ENCODE assay signal across 39 cellular contexts in the genomic region with DNA sequence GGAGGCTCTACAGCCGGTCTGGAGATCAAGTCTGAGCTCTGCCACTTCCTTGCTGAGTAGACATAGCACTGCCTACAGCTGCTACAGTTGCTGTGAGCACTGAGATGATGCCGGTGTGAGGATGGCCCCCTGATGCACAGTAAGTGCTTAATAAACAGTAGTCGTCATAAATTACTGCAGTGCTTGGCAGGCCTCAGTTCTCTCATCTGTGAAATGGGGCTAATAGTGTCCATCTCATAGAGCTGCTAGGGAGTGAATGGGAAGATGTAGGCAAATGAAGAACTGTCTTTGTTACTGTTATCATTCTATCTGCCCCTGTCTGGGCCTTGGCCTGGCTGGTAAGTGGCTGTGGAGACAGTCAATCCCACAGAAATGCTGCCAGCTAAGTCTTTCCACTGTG.
"Had no signal": no experiment of that assay in that cellular context is flagged by ENCODE, and none has a peak within 500 bp of the region (broad histone marks: within the 10 kb centered on the region; RNA-seq: fewer than 3 reads in every experiment).

No MANE protein-coding gene starts in this region.

- H3K27me3 Mint-ChIP-seq: activated B cell treated with CpG ODN at 0.5 μM for 24 hours; activated CD4-positive, alpha-beta memory T cell treated with anti-CD3 and anti-CD28 coated beads for 36 hours; activated CD4-positive, alpha-beta T cell treated with anti-CD3 and anti-CD28 coated beads, Interleukin-2, amount 10 ng/mL, durations not matched to agents 24 days and 14 days; activated CD8-positive, alpha-beta T cell treated with anti-CD3 and anti-CD28 coated beads for 36 hours; activated naive CD4-positive, alpha-beta T cell treated with anti-CD3 and anti-CD28 coated beads, Interleukin-2, amount 50 U/mL, for 24 hours; activated naive CD8-positive, alpha-beta T cell treated with anti-CD3 and anti-CD28 coated beads for 36 hours; activated T-helper 17 cell treated with anti-CD3 and anti-CD28 coated beads, Interleukin-2, amount 50 U/mL, for 72 hours; central memory CD8-positive, alpha-beta T cell had no signal

- DNase-seq: activated B cell treated with CpG ODN at 0.5 μM for 24 hours; activated CD4-positive, alpha-beta memory T cell treated with anti-CD3 and anti-CD28 coated beads for 36 hours; activated CD4-positive, alpha-beta T cell treated with anti-CD3 and anti-CD28 coated beads for 4 hours; activated CD4-positive, alpha-beta T cell treated with anti-CD3 and anti-CD28 coated beads, Interleukin-2, amount 10 ng/mL, durations not matched to agents 24 days and 14 days; activated CD4-positive, alpha-beta T cell treated with anti-CD3 and anti-CD28 coated beads, Interleukin-2, amount 50 U/mL, for 1 hour; activated CD4-positive, alpha-beta T cell treated with anti-CD3 and anti-CD28 coated beads, Interleukin-2, amount 50 U/mL, for 4 hours; activated CD4-positive, CD25-positive, alpha-beta regulatory T cell treated with anti-CD3 and anti-CD28 coated beads, Interleukin-2, amount 50 U/mL, for 72 hours; activated CD8-positive, alpha-beta memory T cell treated with anti-CD3 and anti-CD28 coated beads, Interleukin-2, amount 50 U/mL, for 4 hours; activated CD8-positive, alpha-beta T cell treated with anti-CD3 and anti-CD28 coated beads for 36 hours; activated effector memory CD4-positive, alpha-beta T cell treated with anti-CD3 and anti-CD28 coated beads, Interleukin-2, amount 50 U/mL, for 16 hours; activated gamma-delta T cell treated with Interleukin-2 at 50 U/mL for 16 hours; activated naive CD4-positive, alpha-beta T cell; activated naive CD4-positive, alpha-beta T cell treated with anti-CD3 and anti-CD28 coated beads for 36 hours; activated naive CD8-positive, alpha-beta T cell treated with anti-CD3 and anti-CD28 coated beads for 36 hours; activated T-cell treated with anti-CD3 and anti-CD28 coated beads for 4 hours; activated T-cell treated with anti-CD3 and anti-CD28 coated beads, Interleukin-2, amount 50 U/mL, for 1 hour; activated T-cell treated with anti-CD3 and anti-CD28 coated beads, Interleukin-2, amount 50 U/mL, for 4 hours; activated T-cell treated with anti-CD3 and anti-CD28 coated beads, Interleukin-2, amount 50 U/mL, for 72 hours; adrenal gland; amniotic stem cell; aorta; body of pancreas; brain microvascular endothelial cell; caudate nucleus; cerebellar nuclear complex; T-helper 1 cell; T-helper 2 cell; T-helper 9 cell had no signal

- H3K4me1 Mint-ChIP-seq: activated B cell treated with CpG ODN at 0.5 μM for 24 hours; activated CD4-positive, alpha-beta T cell treated with anti-CD3 and anti-CD28 coated beads, Interleukin-2, amount 10 ng/mL, durations not matched to agents 24 days and 14 days; activated naive CD4-positive, alpha-beta T cell treated with anti-CD3 and anti-CD28 coated beads, Interleukin-2, amount 50 U/mL, for 24 hours; central memory CD8-positive, alpha-beta T cell had no signal

- ATAC-seq: activated CD8-positive, alpha-beta T cell treated with anti-CD3 and anti-CD28 coated beads for 36 hours; activated T-cell treated with anti-CD3 and anti-CD28 coated beads, Interleukin-2, amount 50 U/mL, for 4 hours; activated T-cell treated with anti-CD3 and anti-CD28 coated beads, Interleukin-2, amount 50 U/mL, for 72 hours; activated T-helper 17 cell treated with anti-CD3 and anti-CD28 coated beads, Interleukin-2, amount 50 U/mL, for 72 hours; body of pancreas had no signal

- H3K9me3 Mint-ChIP-seq: activated B cell treated with CpG ODN at 0.5 μM for 24 hours; activated CD4-positive, alpha-beta memory T cell treated with anti-CD3 and anti-CD28 coated beads for 36 hours; activated CD4-positive, alpha-beta T cell treated with anti-CD3 and anti-CD28 coated beads, Interleukin-2, amount 10 ng/mL, durations not matched to agents 24 days and 14 days; activated CD8-positive, alpha-beta T cell treated with anti-CD3 and anti-CD28 coated beads for 36 hours; activated naive CD4-positive, alpha-beta T cell treated with anti-CD3 and anti-CD28 coated beads for 36 hours; activated naive CD4-positive, alpha-beta T cell treated with anti-CD3 and anti-CD28 coated beads, Interleukin-2, amount 50 U/mL, for 24 hours; activated naive CD8-positive, alpha-beta T cell treated with anti-CD3 and anti-CD28 coated beads for 36 hours; activated T-cell treated with anti-CD3 and anti-CD28 coated beads, Interleukin-2, amount 50 U/mL, for 4 hours; activated T-cell treated with anti-CD3 and anti-CD28 coated beads, Interleukin-2, amount 50 U/mL, for 72 hours; activated T-helper 1 cell treated with anti-CD3 and anti-CD28 coated beads, Interleukin-12 subunit alpha, Interleukin-12 subunit beta, Interleukin-2, Interleukin-4 antibody, amounts not matched to agents 30 ng/mL and 10 ng/mL and 1 ng/mL, durations not matched to agents 14 hours and 24 hours and 36 hours; activated T-helper 17 cell treated with anti-CD3 and anti-CD28 coated beads, Interleukin-2, amount 50 U/mL, for 72 hours; central memory CD8-positive, alpha-beta T cell; T-helper 1 cell treated with Interleukin-12 subunit alpha and Interleukin-12 subunit beta and Interleukin-4 antibody, amounts not matched to agents 30 μg/mL and 1 μg/mL, for 36 hours; T-helper 2 cell treated with Interferon-gamma antibody and Interleukin-4, amounts not matched to agents 5 μg/mL and 100 μg/mL, for 36 hours had no signal

- H3K4me3 ChIP-seq: adrenal gland, body of pancreas, breast epithelium, cardiac muscle cell had no signal

- H3K4me3 Mint-ChIP-seq: activated B cell treated with CpG ODN at 0.5 μM for 24 hours; activated CD4-positive, alpha-beta memory T cell treated with anti-CD3 and anti-CD28 coated beads for 36 hours; activated CD4-positive, alpha-beta T cell treated with anti-CD3 and anti-CD28 coated beads, Interleukin-2, amount 10 ng/mL, durations not matched to agents 24 days and 14 days; activated CD8-positive, alpha-beta T cell treated with anti-CD3 and anti-CD28 coated beads for 36 hours; activated naive CD4-positive, alpha-beta T cell treated with anti-CD3 and anti-CD28 coated beads for 36 hours; activated naive CD4-positive, alpha-beta T cell treated with anti-CD3 and anti-CD28 coated beads, Interleukin-2, amount 50 U/mL, for 24 hours; activated naive CD8-positive, alpha-beta T cell treated with anti-CD3 and anti-CD28 coated beads for 36 hours; activated T-cell treated with anti-CD3 and anti-CD28 coated beads, Interleukin-2, amount 50 U/mL, for 4 hours; activated T-cell treated with anti-CD3 and anti-CD28 coated beads, Interleukin-2, amount 50 U/mL, for 72 hours; activated T-helper 1 cell treated with anti-CD3 and anti-CD28 coated beads, Interleukin-12 subunit alpha, Interleukin-12 subunit beta, Interleukin-2, Interleukin-4 antibody, amounts not matched to agents 30 ng/mL and 10 ng/mL and 1 ng/mL, durations not matched to agents 14 hours and 24 hours and 36 hours; activated T-helper 17 cell treated with anti-CD3 and anti-CD28 coated beads, Interleukin-2, amount 50 U/mL, for 72 hours; central memory CD8-positive, alpha-beta T cell; T-helper 1 cell treated with Interleukin-12 subunit alpha and Interleukin-12 subunit beta and Interleukin-4 antibody, amounts not matched to agents 30 μg/mL and 1 μg/mL, for 36 hours; T-helper 2 cell treated with Interferon-gamma antibody and Interleukin-4, amounts not matched to agents 5 μg/mL and 100 μg/mL, for 36 hours had no signal

- H3K27me3 ChIP-seq: adrenal gland, body of pancreas, brain microvascular endothelial cell, breast epithelium, cardiac muscle cell had no signal

- H3K27ac Mint-ChIP-seq: activated B cell treated with CpG ODN at 0.5 μM for 24 hours; activated CD4-positive, alpha-beta memory T cell treated with anti-CD3 and anti-CD28 coated beads for 36 hours; activated CD4-positive, alpha-beta T cell treated with anti-CD3 and anti-CD28 coated beads, Interleukin-2, amount 10 ng/mL, durations not matched to agents 24 days and 14 days; activated CD8-positive, alpha-beta T cell treated with anti-CD3 and anti-CD28 coated beads for 36 hours; activated naive CD4-positive, alpha-beta T cell treated with anti-CD3 and anti-CD28 coated beads for 36 hours; activated naive CD4-positive, alpha-beta T cell treated with anti-CD3 and anti-CD28 coated beads, Interleukin-2, amount 50 U/mL, for 24 hours; activated naive CD8-positive, alpha-beta T cell treated with anti-CD3 and anti-CD28 coated beads for 36 hours; activated T-cell treated with anti-CD3 and anti-CD28 coated beads, Interleukin-2, amount 50 U/mL, for 72 hours; activated T-helper 1 cell treated with anti-CD3 and anti-CD28 coated beads, Interleukin-12 subunit alpha, Interleukin-12 subunit beta, Interleukin-2, Interleukin-4 antibody, amounts not matched to agents 30 ng/mL and 10 ng/mL and 1 ng/mL, durations not matched to agents 14 hours and 24 hours and 36 hours; activated T-helper 17 cell treated with anti-CD3 and anti-CD28 coated beads, Interleukin-2, amount 50 U/mL, for 72 hours; T-helper 1 cell treated with Interleukin-12 subunit alpha and Interleukin-12 subunit beta and Interleukin-4 antibody, amounts not matched to agents 30 μg/mL and 1 μg/mL, for 36 hours; T-helper 2 cell treated with Interferon-gamma antibody and Interleukin-4, amounts not matched to agents 5 μg/mL and 100 μg/mL, for 36 hours had no signal

- H3K27ac ChIP-seq: adrenal gland, body of pancreas, brain microvascular endothelial cell, breast epithelium, cardiac muscle cell, VCaP had no signal

- FAIRE-seq: astrocyte, TTC549 had no signal

- H3K36me3 ChIP-seq: breast epithelium, cardiac muscle cell had no signal

- H3K4me1 ChIP-seq: adrenal gland, body of pancreas, breast epithelium had no signal

- H3K9me3 ChIP-seq: adrenal gland, body of pancreas, breast epithelium had no signal
